ENCODE assay signal across 8 cellular contexts in genomic region chr4:5821665-5822358, GRCh38.
DNase-seq lines count a peak whose midpoint lies in the region; FAIRE-seq and TF ChIP-seq lines count a peak whose summit lies in the region.
"Had no signal": no experiment of that assay in that cellular context is flagged by ENCODE, and none has a peak within 500 bp of the region (broad histone marks: within the 10 kb centered on the region; RNA-seq: fewer than 3 reads in every experiment).

No MANE protein-coding gene starts in this region.

- TF ChIP-seq CTCF in bronchial epithelial cell (IDR thresholded peaks at IDR 0.05; ENCODE audit: insufficient read depth, low read length, severe bottlenecking) (peak; percentile 50), neural progenitor cell (IDR thresholded peaks at IDR 0.05) (peak; percentile 85), colonic mucosa (IDR thresholded peaks at IDR 0.05) (no peak)

- H3K4me1 Mint-ChIP-seq in neural progenitor cell = no peaks in the 10 kb centered on the region

- in situ Hi-C loops in GM23248 (cut with MboI) = loop anchor here (25.0 kb wide), 1 partner anchor 785 kb away; no protein-coding TSS in a partner anchor

- no peak overlapping the region for H3K4me3 ChIP-seq in GM23248
- H3K4me3 ChIP-seq in bronchial epithelial cell (ENCODE audit: low read depth, low read length) = no peak overlapping the region
- no peak overlapping the region for H3K4me3 ChIP-seq in neural progenitor cell
- no peak overlapping the region for H3K4me3 ChIP-seq in colonic mucosa

- H3K4me1 ChIP-seq in GM23248 (ENCODE audit: insufficient read depth) = 0 out of 2 replicates have a peak, but pooled peaks cover 2% of the 10 kb centered on the region
- no peaks in the 10 kb centered on the region for H3K4me1 ChIP-seq in neural progenitor cell
- no peaks in the 10 kb centered on the region for H3K4me1 ChIP-seq in colonic mucosa

- DNase-seq in D341Med (ENCODE audit: low spot score) (peak; percentile 70), GM23248 (peak; percentile 38), bronchial epithelial cell (ENCODE audit: low read depth) (no peak), neural progenitor cell (ENCODE audit: low spot score) (peak; percentile 54), cerebellum (ENCODE audit: low spot score) (no peak), NK-92 (lab: John Stamatoyannopoulos, UW; ENCODE audit: unreplicated experiment) (no peak), colonic mucosa (no peak)
- DNase-seq: NCI-H187 had no signal

- no peak overlapping the region for H3K27ac Mint-ChIP-seq in neural progenitor cell

- H2AFZ ChIP-seq in GM23248 (no peak overlapping the region), neural progenitor cell (replicated peaks) (no peak overlapping the region)

- H3K4me2 ChIP-seq in GM23248 (ENCODE audit: unreplicated experiment) (no peak overlapping the region), neural progenitor cell (no peak overlapping the region)

- intact Hi-C loops in colonic mucosa (cut with DNase I) = no loop called here

- no peak for FAIRE-seq in bronchial epithelial cell (lab: Jason Lieb, UNC)

- H3K27me3 ChIP-seq in GM23248 (replicated peaks; ENCODE audit: insufficient read depth) = no peaks in the 10 kb centered on the region
- H3K27me3 ChIP-seq in bronchial epithelial cell (ENCODE audit: control insufficient read depth, insufficient read depth, low read length) = no peaks in the 10 kb centered on the region
- no peaks in the 10 kb centered on the region for H3K27me3 ChIP-seq in neural progenitor cell
- no peaks in the 10 kb centered on the region for H3K27me3 ChIP-seq in colonic mucosa

- H4K20me1 ChIP-seq in GM23248 (ENCODE audit: insufficient read depth) = no peaks in the 10 kb centered on the region; the same call in 1 of the 2 replicates
- peaks cover 3% of the 10 kb centered on the region for H4K20me1 ChIP-seq in neural progenitor cell (ENCODE audit: low read depth)

- H3K9ac ChIP-seq in GM23248 (no peak overlapping the region), neural progenitor cell (no peak overlapping the region), colonic mucosa (ENCODE audit: low read depth in 2 of 2, low read length in 2 of 2) (no peak overlapping the region)

- no peak overlapping the region for H3K27ac ChIP-seq in GM23248
- no peak overlapping the region for H3K27ac ChIP-seq in neural progenitor cell
- H3K27ac ChIP-seq in colonic mucosa = no peak overlapping the region

- H3K9me3 Mint-ChIP-seq in neural progenitor cell = no peaks in the 10 kb centered on the region

- H3K9me3 ChIP-seq in GM23248 (ENCODE audit: low read depth) = no peaks in the 10 kb centered on the region
- H3K9me3 ChIP-seq in neural progenitor cell (ENCODE audit: low read depth) = no peaks in the 10 kb centered on the region
- H3K9me3 ChIP-seq in colonic mucosa = no peaks in the 10 kb centered on the region

- H3K79me2 ChIP-seq in GM23248 (ENCODE audit: insufficient read depth) (no peaks in the 10 kb centered on the region), neural progenitor cell (ENCODE audit: low read depth) (no peaks in the 10 kb centered on the region)

- no peak overlapping the region for H3K4me3 Mint-ChIP-seq in neural progenitor cell

- peaks cover 5% of the 10 kb centered on the region; the same call in 1 of the 2 replicates for H3F3A ChIP-seq in GM23248 (ENCODE audit: insufficient read depth)
- peaks cover 8% of the 10 kb centered on the region for H3F3A ChIP-seq in neural progenitor cell (ENCODE audit: low read depth)

- H3K36me3 ChIP-seq in GM23248 (ENCODE audit: low read depth) (peaks cover 33% of the 10 kb centered on the region; the same call in 1 of the 2 replicates), bronchial epithelial cell (ENCODE audit: control insufficient read depth, insufficient read depth, low read length) (peaks cover 3% of the 10 kb centered on the region), neural progenitor cell (no peaks in the 10 kb centered on the region), colonic mucosa (no peaks in the 10 kb centered on the region)

- H3K36me3 Mint-ChIP-seq in neural progenitor cell = peaks cover 53% of the 10 kb centered on the region

- H3K27me3 Mint-ChIP-seq in neural progenitor cell (ENCODE audit: insufficient read depth, low read depth) = peaks cover 3% of the 10 kb centered on the region

- 72 to 73% methylated on average over 18 of the region's 18 CpGs for WGBS in GM23248 (ENCODE audit: low coverage in 1 of 2, low lambda C conversion rate in 2 of 2, missing lambda C conversion rate in 2 of 2), 2 experiments

- no peaks in the 10 kb centered on the region for H3K9me2 ChIP-seq in GM23248 (ENCODE audit: insufficient read depth)

Comparison
In these comparisons a context has a peak if more than half of its experiments do, and no peak if none do; other contexts are left out.
1. DNase-seq: peak in D341Med (single experiment), GM23248 (single experiment) and neural progenitor cell (single experiment); none in bronchial epithelial cell (single experiment), cerebellum (single experiment), NK-92 (single experiment) and colonic mucosa (single experiment).